In the genomic region with DNA sequence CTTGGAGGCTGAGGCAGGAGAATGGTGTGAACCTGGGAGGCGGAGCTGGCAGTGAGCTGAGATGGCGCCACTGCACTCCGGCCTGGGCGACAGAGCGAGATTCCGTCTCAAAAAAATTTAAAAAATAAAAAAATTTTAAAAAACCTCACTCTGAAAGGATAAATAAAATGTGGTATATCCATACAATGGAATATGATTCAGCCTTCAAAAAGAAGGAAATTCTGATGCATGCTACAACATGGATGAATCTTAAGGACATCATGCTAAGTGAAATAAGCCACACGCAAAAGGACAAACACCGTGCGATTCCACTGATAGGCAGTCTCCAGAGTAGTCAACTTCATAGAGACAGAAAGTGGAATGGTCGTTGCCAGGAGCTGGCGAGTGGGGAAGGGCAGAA, we compare ENCODE assay signal across 22 cellular contexts. TPM values are rescaled to one million over a fixed set of nuclear protein-coding genes. Genes with fewer than 3 reads are reported as not detected.
DNase-seq lines count a peak whose midpoint lies in the region; ATAC-seq, FAIRE-seq and TF ChIP-seq lines count a peak whose summit lies in the region.
"Had no signal": no experiment of that assay in that cellular context is flagged by ENCODE, and none has a peak within 500 bp of the region (broad histone marks: within the 10 kb centered on the region; RNA-seq: fewer than 3 reads in every experiment).

No MANE protein-coding gene starts in this region.

- H3F3A ChIP-seq in SK-N-SH (replicated peaks; ENCODE audit: insufficient read depth): peaks cover 28% of the 10 kb centered on the region

- TF ChIP-seq RAD21 in SK-N-SH (IDR thresholded peaks at IDR 0.05; ENCODE audit: low read length) (no peak), K562 (CRISPR knock-in tag; conservative IDR thresholded peaks at IDR 0.05 in 1 of 2, IDR thresholded peaks at IDR 0.05 in 1 of 2) (no peak)

- CTCF ChIA-PET in SK-N-SH (lab: Yijun Ruan, JAX) (interaction anchor here (0.6 to 2.0 kb wide), 8 partner anchors 8 to 74 kb away, joined by 3 to 9 read pairs (median 4); partner anchors contain the start of gene PDLIM7), K562 (lab: Yijun Ruan, JAX; ENCODE audit: low intra/inter-chr PET ratio) (no interaction called here)

- BruUV-seq in K562 (replicated peaks; lab: Mats Ljungman, UMichigan): no TSS peak

- no peaks in the 10 kb centered on the region for H3K9me2 ChIP-seq in SK-N-SH

- TF ChIP-seq CTCF in SK-N-SH (IDR thresholded peaks at IDR 0.05): no peak
- TF ChIP-seq CTCF in K562 (IDR thresholded peaks at IDR 0.05 in 2 of 3, conservative IDR thresholded peaks at IDR 0.05 in 1 of 3; ENCODE audit: insufficient read depth in 2 of 3, low read depth in 1 of 3, low read length in 3 of 3): no peak
- no peak for TF ChIP-seq CTCF in neural crest cell (conservative IDR thresholded peaks at IDR 0.05)

- ATAC-seq in SK-N-SH treated with all-trans-retinoic acid at 6 μM for 48 hours (no peak), K562 (no peak), HG02938 (IDR thresholded peaks at IDR 0.05; ENCODE audit: unreplicated experiment) (no peak)

- H3K4me3 ChIP-seq in SK-N-SH (ENCODE audit: low read depth in 2 of 2, low read length in 1 of 2): no peak overlapping the region
- no peak overlapping the region for H3K4me3 ChIP-seq in K562

- peaks cover 12% of the 10 kb centered on the region for H3K27me3 Mint-ChIP-seq in neural crest cell (ENCODE audit: low read depth)

- H3K27ac ChIP-seq in SK-N-SH (ENCODE audit: low read depth in 2 of 2, low read length in 1 of 2) (no peak overlapping the region), K562 (ENCODE audit: extremely low read depth, low read depth, low read length) (no peak overlapping the region)
- H3K27ac ChIP-seq: 22Rv1 had no signal

- H3K36me3 ChIP-seq in SK-N-SH (replicated peaks in 1 of 2; ENCODE audit: control insufficient read depth in 1 of 2, insufficient read depth in 2 of 2, low read length in 1 of 2): peaks cover 42 to 68% of the 10 kb centered on the region in 2 experiments
- H3K36me3 ChIP-seq in K562 (ENCODE audit: control insufficient read depth, insufficient read depth, low read length): peaks cover 60% of the 10 kb centered on the region; the same call in 2 of the 3 replicates

- H3K79me2 ChIP-seq in SK-N-SH (ENCODE audit: insufficient read depth): peaks cover 43% of the 10 kb centered on the region
- peaks cover 8% of the 10 kb centered on the region for H3K79me2 ChIP-seq in K562 (ENCODE audit: control insufficient read depth, insufficient read depth, low read length)

- TF ChIP-seq POLR2A in K562 (conservative IDR thresholded peaks at IDR 0.05): no peak

- intact Hi-C loops in K562 (cut with micrococcal nuclease): no loop called here

- H3K36me3 Mint-ChIP-seq in neural crest cell (ENCODE audit: low read depth): peaks cover 43% of the 10 kb centered on the region
- H3K36me3 Mint-ChIP-seq: CD4-positive, alpha-beta memory T cell had no signal

- peak overlapping the region; percentile 42 for H3K4me3 Mint-ChIP-seq in neural crest cell
- H3K4me3 Mint-ChIP-seq: CD4-positive, alpha-beta memory T cell had no signal

- FAIRE-seq in K562 (lab: Jason Lieb, UNC): no peak
- FAIRE-seq: A204.1, GM12892, H1 had no signal

- POLR2A ChIA-PET in SK-N-SH (lab: Yijun Ruan, JAX) (no interaction called here), K562 (lab: Yijun Ruan, JAX) (interaction anchor here (0.7 kb wide), 1 partner anchor 10 kb away, joined by 3 read pairs; no protein-coding TSS in a partner anchor)

- H4K20me1 ChIP-seq in SK-N-SH (ENCODE audit: insufficient read depth) (peaks cover 44% of the 10 kb centered on the region), K562 (replicated peaks; ENCODE audit: control insufficient read depth, insufficient read depth, low read length) (no peaks in the 10 kb centered on the region; the same call in none of the 2 replicates)

- H3K9me1 ChIP-seq in K562 (ENCODE audit: control insufficient read depth, insufficient read depth, low read length): no peaks in the 10 kb centered on the region

- H3K4me1 ChIP-seq in SK-N-SH (ENCODE audit: control insufficient read depth in 1 of 2, insufficient read depth in 2 of 2, low read depth in 1 of 2, low read length in 1 of 2): peaks cover 14 to 19% of the 10 kb centered on the region in 2 experiments; a peak in 3 of 4 replicates
- H3K4me1 ChIP-seq in K562 (replicated peaks in 1 of 2; ENCODE audit: control insufficient read depth in 2 of 2, insufficient read depth in 2 of 2, low read length in 2 of 2): peaks cover 8 to 32% of the 10 kb centered on the region in 2 experiments

- H3K4me2 ChIP-seq in SK-N-SH (no peak overlapping the region), K562 (ENCODE audit: insufficient read depth, low read length) (no peak overlapping the region)

- H3K9me3 ChIP-seq in SK-N-SH (no peaks in the 10 kb centered on the region), K562 (replicated peaks; ENCODE audit: control insufficient read depth, insufficient read depth, low read depth, low read length) (peaks cover 4% of the 10 kb centered on the region)

- 92% methylated on average over 11 of the region's 11 CpGs for WGBS in SK-N-SH (ENCODE audit: low lambda C conversion rate)
- WGBS in K562 (ENCODE audit: insufficient coverage, low coverage, missing lambda C conversion rate): 94% methylated on average over 11 of the region's 11 CpGs

- H3K9me3 Mint-ChIP-seq in neural crest cell: peaks cover 4% of the 10 kb centered on the region

- no peak overlapping the region for H2AFZ ChIP-seq in SK-N-SH (ENCODE audit: low read depth)
- H2AFZ ChIP-seq in K562 (ENCODE audit: low read depth, low read length): no peak overlapping the region

- H3K27ac Mint-ChIP-seq in neural crest cell (ENCODE audit: unreplicated experiment): no peak overlapping the region
- H3K27ac Mint-ChIP-seq: CD4-positive, alpha-beta memory T cell had no signal

- in situ Hi-C loops in K562 (cut with MboI): no loop called here

- no peak for DNase-seq in SK-N-SH
- DNase-seq in K562 (ENCODE audit: extremely low read depth in 1 of 4, low spot score in 3 of 4): no peak
- no peak for DNase-seq in neural crest cell (ENCODE audit: low read depth, low spot score)
- DNase-seq in effector CD4-positive, alpha-beta T cell: no peak
- DNase-seq in NCI-H526 treated with DMSO at 0.1 percent for 48 hours (lab: John Stamatoyannopoulos, UW): no peak
- DNase-seq: ACHN; AML-193; C1 segment of cervical spinal cord; Calu3; CD4-positive, alpha-beta memory T cell; COR-L47; DMS53; DMS79 treated with DMSO at 0.1 percent for 48 hours; GF-D8; H7; HCEC 1CT had no signal

- H3K9ac ChIP-seq in SK-N-SH: no peak overlapping the region
- H3K9ac ChIP-seq in K562 (ENCODE audit: insufficient read depth in 1 of 2, low read depth in 2 of 2, low read length in 2 of 2): no peak overlapping the region

- H3K27me3 ChIP-seq in SK-N-SH (ENCODE audit: insufficient read depth) (no peaks in the 10 kb centered on the region), K562 (ENCODE audit: control insufficient read depth in 2 of 2, insufficient read depth in 2 of 2, low read length in 2 of 2) (no peaks in the 10 kb centered on the region)

- no peak for TF ChIP-seq EP300 in SK-N-SH (IDR thresholded peaks at IDR 0.05; ENCODE audit: borderline replicate concordance in 1 of 2, low read depth in 1 of 2, low read length in 1 of 2)
- no peak for TF ChIP-seq EP300 in K562 (IDR thresholded peaks at IDR 0.05; ENCODE audit: low read length)

- H3K4me1 Mint-ChIP-seq in neural crest cell: peaks cover 19% of the 10 kb centered on the region

RNA-seq across cellular contexts. Expression of gene DBN1, which starts 8.4 kb away (rescaled TPM):
- 176 and 244 TPM in 2 replicates for polyA plus RNA-seq in SK-N-SH (2012; rRNA removed)
- 109 and 114 TPM in 2 replicates for polyA plus RNA-seq in SK-N-SH (2012; cell fraction: cytosol; rRNA removed)
- 1,021 and 1,050 TPM in 2 replicates for polyA plus RNA-seq in SK-N-SH (2012; cell fraction: nucleus; rRNA removed)
- 62.9 and 114 TPM in 2 replicates for total RNA-seq in K562 (2011; cell fraction: chromatin; rRNA removed; ENCODE audit: low replicate concordance)
- 51.0 and 54.6 TPM in 2 replicates for total RNA-seq in K562 (2011; cell fraction: nucleolus; rRNA removed)
- total RNA-seq in K562 (2011; cell fraction: nucleoplasm; rRNA removed): 24.9 and 46.2 TPM in 2 replicates
- 72.9 and 87.2 TPM in 2 replicates for total RNA-seq in K562 (2014; rRNA removed)
- 11.7 and 12.3 TPM in 2 replicates for total RNA-seq in K562 (2014; rRNA removed; fragmentation: Illumina TruSeq; extraction: Trizol)
- total RNA-seq in K562 (2015; rRNA removed; fragmentation: Illumina TruSeq; extraction: Trizol): 27.9 and 33.0 TPM in 2 replicates
- 78.9 and 84.3 TPM in 2 replicates for total RNA-seq in K562 (2021)
- 34.3 and 44.2 TPM in 2 replicates for polyA plus RNA-seq in K562 (2011; rRNA removed)
- 21.2 and 83.9 TPM in 2 replicates for polyA plus RNA-seq in K562 (2011; cell fraction: cytosol; rRNA removed)
- polyA plus RNA-seq in K562 (2011; cell fraction: nucleus; rRNA removed): 142 and 188 TPM in 2 replicates
- 44.7 and 45.1 TPM in 2 replicates for polyA plus RNA-seq in K562 (2012)
- polyA plus RNA-seq in K562 (2014; fragmentation: Illumina TruSeq; extraction: Trizol): 22.1 and 54.4 TPM in 2 replicates
- under 1 TPM; 0.25 to 0.34 TPM for polyA plus RNA-seq in K562 (2014; fragmentation: Nextera tagmentation; extraction: Ambion mirVana)
- polyA plus RNA-seq in K562 (2014; rRNA removed): 53.2 and 81.8 TPM in 2 replicates
- polyA minus RNA-seq in K562 (2011; rRNA and poly(A)+ RNA removed): 20.0 and 24.6 TPM in 2 replicates
- polyA minus RNA-seq in K562 (2011; cell fraction: cytosol; rRNA and poly(A)+ RNA removed): 26.6 and 37.0 TPM in 2 replicates
- 30.0 and 61.5 TPM in 2 replicates for polyA minus RNA-seq in K562 (2011; cell fraction: nucleus; rRNA and poly(A)+ RNA removed)
- total RNA-seq in neural crest cell: 387 and 410 TPM in 2 replicates

RNA-seq across cellular contexts. Expression of gene PRR7, which starts 18.4 kb away (rescaled TPM):
- polyA plus RNA-seq in SK-N-SH (2012; rRNA removed) (12.5 and 17.1 TPM in 2 replicates), K562 (2011; rRNA removed) (0.92 and 1.0 TPM in 2 replicates), K562 (2014; fragmentation: Illumina TruSeq; extraction: Trizol) (0.24 TPM in 1 of 2 replicates, not detected in the other), K562 (2014; fragmentation: Nextera tagmentation; extraction: Ambion mirVana) (not detected), K562 (2014; rRNA removed) (10.9 and 11.2 TPM in 2 replicates)
- polyA plus RNA-seq in SK-N-SH (2012; cell fraction: cytosol; rRNA removed): 12.6 and 23.0 TPM in 2 replicates
- 29.5 and 41.3 TPM in 2 replicates for polyA plus RNA-seq in SK-N-SH (2012; cell fraction: nucleus; rRNA removed)
- total RNA-seq in K562 (2011; cell fraction: chromatin; rRNA removed; ENCODE audit: low replicate concordance): 1.6 TPM in 1 of 2 replicates, not detected in the other
- total RNA-seq in K562 (2011; cell fraction: nucleolus; rRNA removed): 3.3 and 4.7 TPM in 2 replicates
- 1.0 and 1.9 TPM in 2 replicates for total RNA-seq in K562 (2011; cell fraction: nucleoplasm; rRNA removed)
- total RNA-seq in K562 (2014; rRNA removed) (11.3 and 14.9 TPM in 2 replicates), K562 (2014; rRNA removed; fragmentation: Illumina TruSeq; extraction: Trizol) (not detected in 2 replicates), K562 (2015; rRNA removed; fragmentation: Illumina TruSeq; extraction: Trizol) (0.80 and 1.2 TPM in 2 replicates), K562 (2021) (9.7 and 10.4 TPM in 2 replicates), neural crest cell (16.1 and 19.0 TPM in 2 replicates)
- 3.5 and 22.1 TPM in 2 replicates for polyA plus RNA-seq in K562 (2011; cell fraction: cytosol; rRNA removed)
- 3.3 and 7.7 TPM in 2 replicates for polyA plus RNA-seq in K562 (2011; cell fraction: nucleus; rRNA removed)
- 2.3 and 4.3 TPM in 2 replicates for polyA plus RNA-seq in K562 (2012)
- not detected in 2 replicates for polyA minus RNA-seq in K562 (2011; rRNA and poly(A)+ RNA removed)
- 3.3 and 6.1 TPM in 2 replicates for polyA minus RNA-seq in K562 (2011; cell fraction: cytosol; rRNA and poly(A)+ RNA removed)
- 2.1 and 2.6 TPM in 2 replicates for polyA minus RNA-seq in K562 (2011; cell fraction: nucleus; rRNA and poly(A)+ RNA removed)

RNA-seq across cellular contexts. Expression of gene PDLIM7, which starts 32.4 kb away (rescaled TPM):
- polyA plus RNA-seq in SK-N-SH (2012; rRNA removed) (183 and 206 TPM in 2 replicates), K562 (2011; rRNA removed) (34.7 and 66.8 TPM in 2 replicates), K562 (2014; fragmentation: Illumina TruSeq; extraction: Trizol) (25.5 and 49.4 TPM in 2 replicates), K562 (2014; fragmentation: Nextera tagmentation; extraction: Ambion mirVana) (1 to 10 TPM; 2.1 to 4.1 TPM), K562 (2014; rRNA removed) (115 and 119 TPM in 2 replicates)
- 60.8 and 101 TPM in 2 replicates for polyA plus RNA-seq in SK-N-SH (2012; cell fraction: cytosol; rRNA removed)
- polyA plus RNA-seq in SK-N-SH (2012; cell fraction: nucleus; rRNA removed): 702 and 826 TPM in 2 replicates
- total RNA-seq in K562 (2011; cell fraction: chromatin; rRNA removed; ENCODE audit: low replicate concordance): 145 and 420 TPM in 2 replicates
- total RNA-seq in K562 (2011; cell fraction: nucleolus; rRNA removed): 271 and 275 TPM in 2 replicates
- total RNA-seq in K562 (2011; cell fraction: nucleoplasm; rRNA removed): 200 and 231 TPM in 2 replicates
- total RNA-seq in K562 (2014; rRNA removed) (85.6 and 89.0 TPM in 2 replicates), K562 (2014; rRNA removed; fragmentation: Illumina TruSeq; extraction: Trizol) (6.4 and 10.4 TPM in 2 replicates), K562 (2015; rRNA removed; fragmentation: Illumina TruSeq; extraction: Trizol) (32.6 and 38.1 TPM in 2 replicates), K562 (2021) (112 and 124 TPM in 2 replicates), neural crest cell (129 and 147 TPM in 2 replicates)
- polyA plus RNA-seq in K562 (2011; cell fraction: cytosol; rRNA removed): 40.6 and 105 TPM in 2 replicates
- polyA plus RNA-seq in K562 (2011; cell fraction: nucleus; rRNA removed): 255 and 454 TPM in 2 replicates
- 79.5 and 127 TPM in 2 replicates for polyA plus RNA-seq in K562 (2012)
- polyA minus RNA-seq in K562 (2011; rRNA and poly(A)+ RNA removed): 18.4 and 18.7 TPM in 2 replicates
- polyA minus RNA-seq in K562 (2011; cell fraction: cytosol; rRNA and poly(A)+ RNA removed): 39.0 and 41.5 TPM in 2 replicates
- 90.7 and 100 TPM in 2 replicates for polyA minus RNA-seq in K562 (2011; cell fraction: nucleus; rRNA and poly(A)+ RNA removed)

RNA-seq across cellular contexts. Expression of gene GRK6, which starts 38.6 kb away (rescaled TPM):
- polyA plus RNA-seq in SK-N-SH (2012; rRNA removed) (35.9 and 39.5 TPM in 2 replicates), K562 (2011; rRNA removed) (44.1 and 44.5 TPM in 2 replicates), K562 (2014; fragmentation: Illumina TruSeq; extraction: Trizol) (39.2 and 69.3 TPM in 2 replicates), K562 (2014; fragmentation: Nextera tagmentation; extraction: Ambion mirVana) (1 to 10 TPM in 1 of 2 experiments, under 1 TPM in 1; 0.63 to 1.8 TPM), K562 (2014; rRNA removed) (69.0 and 80.4 TPM in 2 replicates)
- polyA plus RNA-seq in SK-N-SH (2012; cell fraction: cytosol; rRNA removed): 28.3 and 36.2 TPM in 2 replicates
- polyA plus RNA-seq in SK-N-SH (2012; cell fraction: nucleus; rRNA removed): 28.0 and 30.6 TPM in 2 replicates
- total RNA-seq in K562 (2011; cell fraction: chromatin; rRNA removed; ENCODE audit: low replicate concordance): 102 and 350 TPM in 2 replicates
- total RNA-seq in K562 (2011; cell fraction: nucleolus; rRNA removed): 191 and 204 TPM in 2 replicates
- total RNA-seq in K562 (2011; cell fraction: nucleoplasm; rRNA removed): 94.0 and 133 TPM in 2 replicates
- total RNA-seq in K562 (2014; rRNA removed) (89.8 and 100 TPM in 2 replicates), K562 (2014; rRNA removed; fragmentation: Illumina TruSeq; extraction: Trizol) (31.2 and 35.7 TPM in 2 replicates), K562 (2015; rRNA removed; fragmentation: Illumina TruSeq; extraction: Trizol) (54.0 and 54.1 TPM in 2 replicates), K562 (2021) (114 and 122 TPM in 2 replicates), neural crest cell (47.4 and 54.9 TPM in 2 replicates)
- 40.2 and 83.8 TPM in 2 replicates for polyA plus RNA-seq in K562 (2011; cell fraction: cytosol; rRNA removed)
- polyA plus RNA-seq in K562 (2011; cell fraction: nucleus; rRNA removed): 80.9 and 141 TPM in 2 replicates
- polyA plus RNA-seq in K562 (2012): 66.8 and 81.9 TPM in 2 replicates
- 60.4 and 79.9 TPM in 2 replicates for polyA minus RNA-seq in K562 (2011; rRNA and poly(A)+ RNA removed)
- polyA minus RNA-seq in K562 (2011; cell fraction: cytosol; rRNA and poly(A)+ RNA removed): 53.3 and 59.0 TPM in 2 replicates
- polyA minus RNA-seq in K562 (2011; cell fraction: nucleus; rRNA and poly(A)+ RNA removed): 78.6 and 92.6 TPM in 2 replicates

RNA-seq across cellular contexts. Expression of gene DOK3, which starts 44.6 kb away (rescaled TPM):
- polyA plus RNA-seq in SK-N-SH (2012; rRNA removed): 1.9 and 2.2 TPM in 2 replicates
- 0.67 and 1.2 TPM in 2 replicates for polyA plus RNA-seq in SK-N-SH (2012; cell fraction: cytosol; rRNA removed)
- polyA plus RNA-seq in SK-N-SH (2012; cell fraction: nucleus; rRNA removed): 11.8 and 14.3 TPM in 2 replicates
- total RNA-seq in K562 (2011; cell fraction: chromatin; rRNA removed; ENCODE audit: low replicate concordance): 31.3 and 80.0 TPM in 2 replicates
- total RNA-seq in K562 (2011; cell fraction: nucleolus; rRNA removed): 40.8 and 45.7 TPM in 2 replicates
- total RNA-seq in K562 (2011; cell fraction: nucleoplasm; rRNA removed): 31.9 and 45.3 TPM in 2 replicates
- 9.2 and 11.0 TPM in 2 replicates for total RNA-seq in K562 (2014; rRNA removed)
- 2.0 TPM in 2 replicates for total RNA-seq in K562 (2014; rRNA removed; fragmentation: Illumina TruSeq; extraction: Trizol)
- total RNA-seq in K562 (2015; rRNA removed; fragmentation: Illumina TruSeq; extraction: Trizol): 5.9 and 7.2 TPM in 2 replicates
- total RNA-seq in K562 (2021): 15.7 and 21.1 TPM in 2 replicates
- 8.0 and 16.1 TPM in 2 replicates for polyA plus RNA-seq in K562 (2011; rRNA removed)
- 15.1 and 21.5 TPM in 2 replicates for polyA plus RNA-seq in K562 (2011; cell fraction: cytosol; rRNA removed)
- 70.3 and 111 TPM in 2 replicates for polyA plus RNA-seq in K562 (2011; cell fraction: nucleus; rRNA removed)
- 14.5 and 23.5 TPM in 2 replicates for polyA plus RNA-seq in K562 (2012)
- 10.1 and 12.5 TPM in 2 replicates for polyA plus RNA-seq in K562 (2014; fragmentation: Illumina TruSeq; extraction: Trizol)
- polyA plus RNA-seq in K562 (2014; fragmentation: Nextera tagmentation; extraction: Ambion mirVana): 1 to 10 TPM; 1.3 to 1.7 TPM
- 16.9 and 23.0 TPM in 2 replicates for polyA plus RNA-seq in K562 (2014; rRNA removed)
- 3.9 and 4.1 TPM in 2 replicates for polyA minus RNA-seq in K562 (2011; rRNA and poly(A)+ RNA removed)
- polyA minus RNA-seq in K562 (2011; cell fraction: cytosol; rRNA and poly(A)+ RNA removed): 7.4 and 11.9 TPM in 2 replicates
- polyA minus RNA-seq in K562 (2011; cell fraction: nucleus; rRNA and poly(A)+ RNA removed): 18.3 and 19.9 TPM in 2 replicates
- 10.5 and 11.4 TPM in 2 replicates for total RNA-seq in neural crest cell
